In genomic region chr3:156674046-156674910, GRCh38 we compare ENCODE assay signal across 9 cellular contexts. TPM values are rescaled to one million over a fixed set of nuclear protein-coding genes. Genes with fewer than 3 reads are reported as not detected.
DNase-seq lines count a peak whose midpoint lies in the region; ATAC-seq, FAIRE-seq and TF ChIP-seq lines count a peak whose summit lies in the region.
"Had no signal": no experiment of that assay in that cellular context is flagged by ENCODE, and none has a peak within 500 bp of the region (broad histone marks: within the 10 kb centered on the region; RNA-seq: fewer than 3 reads in every experiment).

Gene TIPARP (plus strand): TSS chr3:156674590. CDS start chr3:156677698, 3,108 bp downstream.

- DNase-seq in AG08395 (ENCODE audit: low spot score) (peak; percentile 99), NCI-H2227 (lab: John Stamatoyannopoulos, UW; ENCODE audit: unreplicated experiment) (peak; percentile 97), bronchial epithelial cell (ENCODE audit: low read depth) (peak; percentile 86), iPS-NIHi11 (ENCODE audit: low spot score) (peak; percentile 93), smooth muscle cell (lab: John Stamatoyannopoulos, UW; ENCODE audit: unreplicated experiment) (peak; percentile 98)

- H3K79me2 ChIP-seq in smooth muscle cell (ENCODE audit: low read depth): peaks cover 39% of the 10 kb centered on the region

- H3F3A ChIP-seq in smooth muscle cell (ENCODE audit: low read depth): peaks cover 3% of the 10 kb centered on the region

- peak within 1 kb of the TSS; percentile 99 for H3K9ac ChIP-seq in smooth muscle cell (ENCODE audit: low read depth)

- H4K20me1 ChIP-seq in smooth muscle cell (ENCODE audit: low read depth): peaks cover 48% of the 10 kb centered on the region

- peak within 1 kb of the TSS; percentile 87 for H3K4me2 ChIP-seq in smooth muscle cell

- peak within 1 kb of the TSS; percentile 70 for H2AFZ ChIP-seq in smooth muscle cell (ENCODE audit: low read depth)

- H3K9me3 ChIP-seq in smooth muscle cell (replicated peaks; ENCODE audit: low read depth): no peaks in the 10 kb centered on the region

- under 1% methylated on average over 98 of the region's 105 CpGs for WGBS in smooth muscle cell (ENCODE audit: low lambda C conversion rate)

- TF ChIP-seq CTCF in WI38 (IDR thresholded peaks at IDR 0.05; ENCODE audit: low read depth, low read length) (peak; percentile 49), bronchial epithelial cell (IDR thresholded peaks at IDR 0.05; ENCODE audit: insufficient read depth, low read length, severe bottlenecking) (peak; percentile 54), smooth muscle cell (IDR thresholded peaks at IDR 0.05; ENCODE audit: borderline replicate concordance, insufficient read depth, poor library complexity, severe bottlenecking) (peak; percentile 44)

- peaks cover 9% of the 10 kb centered on the region for H3K4me1 ChIP-seq in smooth muscle cell (ENCODE audit: low read depth)

- H3K36me3 ChIP-seq in bronchial epithelial cell (ENCODE audit: control insufficient read depth, insufficient read depth, low read length) (peaks cover 6% of the 10 kb centered on the region), smooth muscle cell (ENCODE audit: low read depth) (no peaks in the 10 kb centered on the region)

- FAIRE-seq in bronchial epithelial cell (lab: Jason Lieb, UNC): no peak
- FAIRE-seq: colon had no signal

- peak within 1 kb of the TSS; percentile 91 for H3K4me3 ChIP-seq in WI38 (ENCODE audit: low read depth, low read length)
- H3K4me3 ChIP-seq in bronchial epithelial cell (ENCODE audit: low read depth, low read length): peak within 1 kb of the TSS; percentile 85
- peak within 1 kb of the TSS; percentile 97 for H3K4me3 ChIP-seq in smooth muscle cell

- H3K27me3 ChIP-seq in bronchial epithelial cell (ENCODE audit: control insufficient read depth, insufficient read depth, low read length) (no peaks in the 10 kb centered on the region), smooth muscle cell (ENCODE audit: low read depth) (no peaks in the 10 kb centered on the region)

- ATAC-seq in GM18907 (IDR thresholded peaks at IDR 0.05; ENCODE audit: unreplicated experiment): peak; percentile 90
- peak; percentile 80 for ATAC-seq in HG03159 (IDR thresholded peaks at IDR 0.05; ENCODE audit: unreplicated experiment)

- H3K27ac ChIP-seq in smooth muscle cell (ENCODE audit: low read depth): peak within 1 kb of the TSS; percentile 92

RNA-seq across cellular contexts. Expression of gene TIPARP, which starts in this region (rescaled TPM):
- total RNA-seq in bronchial epithelial cell (50.6 and 110 TPM in 2 replicates), smooth muscle cell (65.2 and 88.6 TPM in 2 replicates)
- polyA plus RNA-seq in smooth muscle cell: 11.8 and 12.5 TPM in 2 replicates

Comparison
In these comparisons a context has a peak if more than half of its experiments do, and no peak if none do; other contexts are left out.
1. Peak in every context shown above with its lines: DNase-seq, ATAC-seq, H3K4me3 ChIP-seq and H3K27ac ChIP-seq.